1 cellular context compared by ENCODE assay signal in the genomic region with DNA sequence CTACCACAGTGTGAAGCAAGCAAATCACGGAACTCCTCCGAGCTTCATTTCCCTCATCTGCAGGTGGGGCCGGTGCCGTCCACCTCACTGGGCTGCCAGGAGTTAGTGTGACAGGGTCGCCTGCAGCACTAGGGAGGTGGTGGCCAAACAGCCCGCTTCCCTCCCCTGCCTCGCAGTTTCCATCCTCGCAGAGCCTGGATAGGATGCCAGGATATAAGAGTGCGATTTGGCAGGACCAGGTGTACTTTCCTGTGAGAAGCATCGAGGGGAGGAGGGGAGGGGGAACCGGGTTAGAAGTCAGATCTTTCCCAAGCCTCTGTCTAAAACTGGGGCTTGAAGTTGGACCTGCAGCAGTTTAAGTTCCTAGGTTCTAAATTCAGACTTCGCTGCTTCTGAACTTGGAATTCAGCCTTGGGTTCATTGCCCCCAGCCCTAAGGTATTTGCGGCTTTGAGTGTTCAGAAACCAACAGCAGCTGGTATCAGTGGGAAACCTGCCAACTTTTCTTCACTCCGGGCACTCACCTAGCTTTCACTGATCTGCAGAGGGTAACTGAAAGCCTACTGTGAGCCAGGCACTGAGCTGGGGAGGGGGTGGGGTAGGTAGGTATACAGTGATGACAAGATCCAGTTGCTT.
TF ChIP-seq lines count a peak whose summit lies in the region.

No MANE protein-coding gene starts in this region.

TF ChIP-seq in HepG2, 621 proteins besides CTCF, POLR2A, EP300 and RAD21 (continues in another document):
- TF ChIP-seq CEBPG (CRISPR knock-in tag; IDR thresholded peaks at IDR 0.05) (no peak), POLR2G (IDR thresholded peaks at IDR 0.05; ENCODE audit: low read depth, low read length) (no peak), MTF1 (CRISPR knock-in tag; IDR thresholded peaks at IDR 0.05) (no peak), ZNF205 (CRISPR knock-in tag; IDR thresholded peaks at IDR 0.05) (no peak), ADNP (CRISPR knock-in tag; IDR thresholded peaks at IDR 0.05) (no peak), KLF9 (CRISPR knock-in tag; IDR thresholded peaks at IDR 0.05; ENCODE audit: low read depth) (no peak), BORCS8-MEF2B (CRISPR knock-in tag; IDR thresholded peaks at IDR 0.05) (no peak), ATRX (CRISPR knock-in tag; IDR thresholded peaks at IDR 0.05; ENCODE audit: borderline replicate concordance) (no peak), SALL1 (CRISPR knock-in tag; IDR thresholded peaks at IDR 0.05) (peak; percentile 40; the same call in 1 of the 2 replicates), ZKSCAN1 (IDR thresholded peaks at IDR 0.05; ENCODE audit: low read length) (peak; percentile 82), HIVEP1 (CRISPR knock-in tag; IDR thresholded peaks at IDR 0.05) (no peak), SMAD9 (CRISPR knock-in tag; IDR thresholded peaks at IDR 0.05) (no peak), TBL1XR1 (IDR thresholded peaks at IDR 0.05; ENCODE audit: borderline replicate concordance, low read length, partially characterized antibody) (peak; percentile 24), HMG20B (CRISPR knock-in tag; conservative IDR thresholded peaks at IDR 0.05) (no peak), ZNF292 (CRISPR knock-in tag; IDR thresholded peaks at IDR 0.05; ENCODE audit: borderline replicate concordance, low read depth) (0 out of 2 replicates have a peak, but pooled peaks have one; percentile 28), SKI (IDR thresholded peaks at IDR 0.05; ENCODE audit: partially characterized antibody) (peak; percentile 36), ZNF570 (CRISPR knock-in tag; IDR thresholded peaks at IDR 0.05; ENCODE audit: borderline replicate concordance) (no peak), SIN3B (IDR thresholded peaks at IDR 0.05; ENCODE audit: low read length) (no peak), ZNF501 (CRISPR knock-in tag; IDR thresholded peaks at IDR 0.05) (0 out of 2 replicates have a peak, but pooled peaks have one; percentile 19), RCOR2 (CRISPR knock-in tag; IDR thresholded peaks at IDR 0.05) (no peak), ZNF567 (CRISPR knock-in tag; IDR thresholded peaks at IDR 0.05; ENCODE audit: borderline replicate concordance) (0 out of 2 replicates have a peak, but pooled peaks have one; percentile 11)
- TF ChIP-seq, protein P1, sequence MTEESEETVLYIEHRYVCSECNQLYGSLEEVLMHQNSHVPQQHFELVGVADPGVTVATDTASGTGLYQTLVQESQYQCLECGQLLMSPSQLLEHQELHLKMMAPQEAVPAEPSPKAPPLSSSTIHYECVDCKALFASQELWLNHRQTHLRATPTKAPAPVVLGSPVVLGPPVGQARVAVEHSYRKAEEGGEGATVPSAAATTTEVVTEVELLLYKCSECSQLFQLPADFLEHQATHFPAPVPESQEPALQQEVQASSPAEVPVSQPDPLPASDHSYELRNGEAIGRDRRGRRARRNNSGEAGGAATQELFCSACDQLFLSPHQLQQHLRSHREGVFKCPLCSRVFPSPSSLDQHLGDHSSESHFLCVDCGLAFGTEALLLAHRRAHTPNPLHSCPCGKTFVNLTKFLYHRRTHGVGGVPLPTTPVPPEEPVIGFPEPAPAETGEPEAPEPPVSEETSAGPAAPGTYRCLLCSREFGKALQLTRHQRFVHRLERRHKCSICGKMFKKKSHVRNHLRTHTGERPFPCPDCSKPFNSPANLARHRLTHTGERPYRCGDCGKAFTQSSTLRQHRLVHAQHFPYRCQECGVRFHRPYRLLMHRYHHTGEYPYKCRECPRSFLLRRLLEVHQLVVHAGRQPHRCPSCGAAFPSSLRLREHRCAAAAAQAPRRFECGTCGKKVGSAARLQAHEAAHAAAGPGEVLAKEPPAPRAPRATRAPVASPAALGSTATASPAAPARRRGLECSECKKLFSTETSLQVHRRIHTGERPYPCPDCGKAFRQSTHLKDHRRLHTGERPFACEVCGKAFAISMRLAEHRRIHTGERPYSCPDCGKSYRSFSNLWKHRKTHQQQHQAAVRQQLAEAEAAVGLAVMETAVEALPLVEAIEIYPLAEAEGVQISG (CRISPR knock-in tag; IDR thresholded peaks at IDR 0.05), result 0 out of 2 replicates have a peak, but pooled peaks have one; percentile 8
- TF ChIP-seq, protein P2, sequence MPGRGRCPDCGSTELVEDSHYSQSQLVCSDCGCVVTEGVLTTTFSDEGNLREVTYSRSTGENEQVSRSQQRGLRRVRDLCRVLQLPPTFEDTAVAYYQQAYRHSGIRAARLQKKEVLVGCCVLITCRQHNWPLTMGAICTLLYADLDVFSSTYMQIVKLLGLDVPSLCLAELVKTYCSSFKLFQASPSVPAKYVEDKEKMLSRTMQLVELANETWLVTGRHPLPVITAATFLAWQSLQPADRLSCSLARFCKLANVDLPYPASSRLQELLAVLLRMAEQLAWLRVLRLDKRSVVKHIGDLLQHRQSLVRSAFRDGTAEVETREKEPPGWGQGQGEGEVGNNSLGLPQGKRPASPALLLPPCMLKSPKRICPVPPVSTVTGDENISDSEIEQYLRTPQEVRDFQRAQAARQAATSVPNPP (CRISPR knock-in tag; IDR thresholded peaks at IDR 0.05), result no peak
- TF ChIP-seq, protein P3, sequence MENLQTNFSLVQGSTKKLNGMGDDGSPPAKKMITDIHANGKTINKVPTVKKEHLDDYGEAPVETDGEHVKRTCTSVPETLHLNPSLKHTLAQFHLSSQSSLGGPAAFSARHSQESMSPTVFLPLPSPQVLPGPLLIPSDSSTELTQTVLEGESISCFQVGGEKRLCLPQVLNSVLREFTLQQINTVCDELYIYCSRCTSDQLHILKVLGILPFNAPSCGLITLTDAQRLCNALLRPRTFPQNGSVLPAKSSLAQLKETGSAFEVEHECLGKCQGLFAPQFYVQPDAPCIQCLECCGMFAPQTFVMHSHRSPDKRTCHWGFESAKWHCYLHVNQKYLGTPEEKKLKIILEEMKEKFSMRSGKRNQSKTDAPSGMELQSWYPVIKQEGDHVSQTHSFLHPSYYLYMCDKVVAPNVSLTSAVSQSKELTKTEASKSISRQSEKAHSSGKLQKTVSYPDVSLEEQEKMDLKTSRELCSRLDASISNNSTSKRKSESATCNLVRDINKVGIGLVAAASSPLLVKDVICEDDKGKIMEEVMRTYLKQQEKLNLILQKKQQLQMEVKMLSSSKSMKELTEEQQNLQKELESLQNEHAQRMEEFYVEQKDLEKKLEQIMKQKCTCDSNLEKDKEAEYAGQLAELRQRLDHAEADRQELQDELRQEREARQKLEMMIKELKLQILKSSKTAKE (CRISPR knock-in tag; IDR thresholded peaks at IDR 0.05; ENCODE audit: borderline replicate concordance), result no peak
- TF ChIP-seq, protein P4, sequence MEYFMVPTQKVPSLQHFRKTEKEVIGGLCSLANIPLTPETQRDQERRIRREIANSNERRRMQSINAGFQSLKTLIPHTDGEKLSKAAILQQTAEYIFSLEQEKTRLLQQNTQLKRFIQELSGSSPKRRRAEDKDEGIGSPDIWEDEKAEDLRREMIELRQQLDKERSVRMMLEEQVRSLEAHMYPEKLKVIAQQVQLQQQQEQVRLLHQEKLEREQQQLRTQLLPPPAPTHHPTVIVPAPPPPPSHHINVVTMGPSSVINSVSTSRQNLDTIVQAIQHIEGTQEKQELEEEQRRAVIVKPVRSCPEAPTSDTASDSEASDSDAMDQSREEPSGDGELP (IDR thresholded peaks at IDR 0.05; ENCODE audit: borderline replicate concordance, low read depth), result peak; percentile 30; the same call in 1 of the 2 replicates
- TF ChIP-seq, protein P5, sequence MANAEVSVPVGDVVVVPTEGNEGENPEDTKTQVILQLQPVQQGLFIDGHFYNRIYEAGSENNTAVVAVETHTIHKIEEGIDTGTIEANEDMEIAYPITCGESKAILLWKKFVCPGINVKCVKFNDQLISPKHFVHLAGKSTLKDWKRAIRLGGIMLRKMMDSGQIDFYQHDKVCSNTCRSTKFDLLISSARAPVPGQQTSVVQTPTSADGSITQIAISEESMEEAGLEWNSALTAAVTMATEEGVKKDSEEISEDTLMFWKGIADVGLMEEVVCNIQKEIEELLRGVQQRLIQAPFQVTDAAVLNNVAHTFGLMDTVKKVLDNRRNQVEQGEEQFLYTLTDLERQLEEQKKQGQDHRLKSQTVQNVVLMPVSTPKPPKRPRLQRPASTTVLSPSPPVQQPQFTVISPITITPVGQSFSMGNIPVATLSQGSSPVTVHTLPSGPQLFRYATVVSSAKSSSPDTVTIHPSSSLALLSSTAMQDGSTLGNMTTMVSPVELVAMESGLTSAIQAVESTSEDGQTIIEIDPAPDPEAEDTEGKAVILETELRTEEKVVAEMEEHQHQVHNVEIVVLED (CRISPR knock-in tag; IDR thresholded peaks at IDR 0.05; ENCODE audit: borderline replicate concordance), result no peak
- TF ChIP-seq, protein P6, sequence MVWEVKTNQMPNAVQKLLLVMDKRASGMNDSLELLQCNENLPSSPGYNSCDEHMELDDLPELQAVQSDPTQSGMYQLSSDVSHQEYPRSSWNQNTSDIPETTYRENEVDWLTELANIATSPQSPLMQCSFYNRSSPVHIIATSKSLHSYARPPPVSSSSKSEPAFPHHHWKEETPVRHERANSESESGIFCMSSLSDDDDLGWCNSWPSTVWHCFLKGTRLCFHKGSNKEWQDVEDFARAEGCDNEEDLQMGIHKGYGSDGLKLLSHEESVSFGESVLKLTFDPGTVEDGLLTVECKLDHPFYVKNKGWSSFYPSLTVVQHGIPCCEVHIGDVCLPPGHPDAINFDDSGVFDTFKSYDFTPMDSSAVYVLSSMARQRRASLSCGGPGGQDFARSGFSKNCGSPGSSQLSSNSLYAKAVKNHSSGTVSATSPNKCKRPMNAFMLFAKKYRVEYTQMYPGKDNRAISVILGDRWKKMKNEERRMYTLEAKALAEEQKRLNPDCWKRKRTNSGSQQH (CRISPR knock-in tag; IDR thresholded peaks at IDR 0.05; ENCODE audit: low read depth), result no peak
- TF ChIP-seq, protein P7, sequence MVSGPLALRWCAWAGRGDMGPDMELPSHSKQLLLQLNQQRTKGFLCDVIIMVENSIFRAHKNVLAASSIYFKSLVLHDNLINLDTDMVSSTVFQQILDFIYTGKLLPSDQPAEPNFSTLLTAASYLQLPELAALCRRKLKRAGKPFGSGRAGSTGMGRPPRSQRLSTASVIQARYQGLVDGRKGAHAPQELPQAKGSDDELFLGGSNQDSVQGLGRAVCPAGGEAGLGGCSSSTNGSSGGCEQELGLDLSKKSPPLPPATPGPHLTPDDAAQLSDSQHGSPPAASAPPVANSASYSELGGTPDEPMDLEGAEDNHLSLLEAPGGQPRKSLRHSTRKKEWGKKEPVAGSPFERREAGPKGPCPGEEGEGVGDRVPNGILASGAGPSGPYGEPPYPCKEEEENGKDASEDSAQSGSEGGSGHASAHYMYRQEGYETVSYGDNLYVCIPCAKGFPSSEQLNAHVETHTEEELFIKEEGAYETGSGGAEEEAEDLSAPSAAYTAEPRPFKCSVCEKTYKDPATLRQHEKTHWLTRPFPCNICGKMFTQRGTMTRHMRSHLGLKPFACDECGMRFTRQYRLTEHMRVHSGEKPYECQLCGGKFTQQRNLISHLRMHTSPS (CRISPR knock-in tag; IDR thresholded peaks at IDR 0.05; ENCODE audit: low read depth), result 0 out of 2 replicates have a peak, but pooled peaks have one; percentile 1
- TF ChIP-seq, protein P8, sequence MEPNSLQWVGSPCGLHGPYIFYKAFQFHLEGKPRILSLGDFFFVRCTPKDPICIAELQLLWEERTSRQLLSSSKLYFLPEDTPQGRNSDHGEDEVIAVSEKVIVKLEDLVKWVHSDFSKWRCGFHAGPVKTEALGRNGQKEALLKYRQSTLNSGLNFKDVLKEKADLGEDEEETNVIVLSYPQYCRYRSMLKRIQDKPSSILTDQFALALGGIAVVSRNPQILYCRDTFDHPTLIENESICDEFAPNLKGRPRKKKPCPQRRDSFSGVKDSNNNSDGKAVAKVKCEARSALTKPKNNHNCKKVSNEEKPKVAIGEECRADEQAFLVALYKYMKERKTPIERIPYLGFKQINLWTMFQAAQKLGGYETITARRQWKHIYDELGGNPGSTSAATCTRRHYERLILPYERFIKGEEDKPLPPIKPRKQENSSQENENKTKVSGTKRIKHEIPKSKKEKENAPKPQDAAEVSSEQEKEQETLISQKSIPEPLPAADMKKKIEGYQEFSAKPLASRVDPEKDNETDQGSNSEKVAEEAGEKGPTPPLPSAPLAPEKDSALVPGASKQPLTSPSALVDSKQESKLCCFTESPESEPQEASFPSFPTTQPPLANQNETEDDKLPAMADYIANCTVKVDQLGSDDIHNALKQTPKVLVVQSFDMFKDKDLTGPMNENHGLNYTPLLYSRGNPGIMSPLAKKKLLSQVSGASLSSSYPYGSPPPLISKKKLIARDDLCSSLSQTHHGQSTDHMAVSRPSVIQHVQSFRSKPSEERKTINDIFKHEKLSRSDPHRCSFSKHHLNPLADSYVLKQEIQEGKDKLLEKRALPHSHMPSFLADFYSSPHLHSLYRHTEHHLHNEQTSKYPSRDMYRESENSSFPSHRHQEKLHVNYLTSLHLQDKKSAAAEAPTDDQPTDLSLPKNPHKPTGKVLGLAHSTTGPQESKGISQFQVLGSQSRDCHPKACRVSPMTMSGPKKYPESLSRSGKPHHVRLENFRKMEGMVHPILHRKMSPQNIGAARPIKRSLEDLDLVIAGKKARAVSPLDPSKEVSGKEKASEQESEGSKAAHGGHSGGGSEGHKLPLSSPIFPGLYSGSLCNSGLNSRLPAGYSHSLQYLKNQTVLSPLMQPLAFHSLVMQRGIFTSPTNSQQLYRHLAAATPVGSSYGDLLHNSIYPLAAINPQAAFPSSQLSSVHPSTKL (CRISPR knock-in tag; IDR thresholded peaks at IDR 0.05), result 0 out of 2 replicates have a peak, but pooled peaks have one; percentile 5
- TF ChIP-seq, protein P9, sequence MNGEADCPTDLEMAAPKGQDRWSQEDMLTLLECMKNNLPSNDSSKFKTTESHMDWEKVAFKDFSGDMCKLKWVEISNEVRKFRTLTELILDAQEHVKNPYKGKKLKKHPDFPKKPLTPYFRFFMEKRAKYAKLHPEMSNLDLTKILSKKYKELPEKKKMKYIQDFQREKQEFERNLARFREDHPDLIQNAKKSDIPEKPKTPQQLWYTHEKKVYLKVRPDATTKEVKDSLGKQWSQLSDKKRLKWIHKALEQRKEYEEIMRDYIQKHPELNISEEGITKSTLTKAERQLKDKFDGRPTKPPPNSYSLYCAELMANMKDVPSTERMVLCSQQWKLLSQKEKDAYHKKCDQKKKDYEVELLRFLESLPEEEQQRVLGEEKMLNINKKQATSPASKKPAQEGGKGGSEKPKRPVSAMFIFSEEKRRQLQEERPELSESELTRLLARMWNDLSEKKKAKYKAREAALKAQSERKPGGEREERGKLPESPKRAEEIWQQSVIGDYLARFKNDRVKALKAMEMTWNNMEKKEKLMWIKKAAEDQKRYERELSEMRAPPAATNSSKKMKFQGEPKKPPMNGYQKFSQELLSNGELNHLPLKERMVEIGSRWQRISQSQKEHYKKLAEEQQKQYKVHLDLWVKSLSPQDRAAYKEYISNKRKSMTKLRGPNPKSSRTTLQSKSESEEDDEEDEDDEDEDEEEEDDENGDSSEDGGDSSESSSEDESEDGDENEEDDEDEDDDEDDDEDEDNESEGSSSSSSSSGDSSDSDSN (CRISPR knock-in tag; IDR thresholded peaks at IDR 0.05), result 0 out of 2 replicates have a peak, but pooled peaks have one; percentile 27
